1 cellular context compared by ENCODE assay signal in genomic region chr12:34033628-34034296, GRCh38.
TF ChIP-seq lines count a peak whose summit lies in the region.

No MANE protein-coding gene starts in this region.

TF ChIP-seq in SK-N-SH, 30 proteins besides CTCF, POLR2A, EP300 and RAD21 (continued from another document):
- TF ChIP-seq, protein P1, sequence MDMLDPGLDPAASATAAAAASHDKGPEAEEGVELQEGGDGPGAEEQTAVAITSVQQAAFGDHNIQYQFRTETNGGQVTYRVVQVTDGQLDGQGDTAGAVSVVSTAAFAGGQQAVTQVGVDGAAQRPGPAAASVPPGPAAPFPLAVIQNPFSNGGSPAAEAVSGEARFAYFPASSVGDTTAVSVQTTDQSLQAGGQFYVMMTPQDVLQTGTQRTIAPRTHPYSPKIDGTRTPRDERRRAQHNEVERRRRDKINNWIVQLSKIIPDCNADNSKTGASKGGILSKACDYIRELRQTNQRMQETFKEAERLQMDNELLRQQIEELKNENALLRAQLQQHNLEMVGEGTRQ (IDR thresholded peaks at IDR 0.05; ENCODE audit: borderline replicate concordance, low read depth, low read length), result no peak
- TF ChIP-seq SIN3A (IDR thresholded peaks at IDR 0.05; ENCODE audit: borderline replicate concordance, low read depth, low read length), result no peak
